Comparison of ENCODE assay signal across 20 cellular contexts in genomic region chr12:62827042-62827441, GRCh38.
DNase-seq lines count a peak whose midpoint lies in the region; ATAC-seq and TF ChIP-seq lines count a peak whose summit lies in the region.
"Had no signal": no experiment of that assay in that cellular context is flagged by ENCODE, and none has a peak within 500 bp of the region (broad histone marks: within the 10 kb centered on the region; RNA-seq: fewer than 3 reads in every experiment).

No MANE protein-coding gene starts in this region.

- H3K4me1 ChIP-seq in H9 (ENCODE audit: insufficient read depth, low read length): no peaks in the 10 kb centered on the region
- H3K4me1 ChIP-seq: gastroesophageal sphincter, right atrium auricular region had no signal

- in situ Hi-C loops in astrocyte of the cerebellum (cut with HindIII; ENCODE audit: low sequenced_read_pairs): no loop called here

- peaks cover 0 to 5% of the 10 kb centered on the region in 2 experiments; a peak in 2 of 5 replicates for H3K9me3 Mint-ChIP-seq in H9
- H3K9me3 Mint-ChIP-seq: activated naive CD4-positive, alpha-beta T cell treated with anti-CD3 and anti-CD28 coated beads, Interleukin-2, amount 50 U/mL, for 24 hours had no signal

- H3K9me3 ChIP-seq in H9 (ENCODE audit: control insufficient read depth, low read depth, low read length): no peaks in the 10 kb centered on the region
- H3K9me3 ChIP-seq: gastroesophageal sphincter, right atrium auricular region had no signal

- H3K79me2 ChIP-seq in H9 (ENCODE audit: insufficient read depth, low read length): no peaks in the 10 kb centered on the region

- no peak overlapping the region for H3K4me2 ChIP-seq in H9 (ENCODE audit: insufficient read depth, insufficient read length, low read length)

- no peak overlapping the region for H4K8ac ChIP-seq in H9 (replicated peaks; ENCODE audit: insufficient read length, low read depth, low read length)

- no peaks in the 10 kb centered on the region for H3K4me1 Mint-ChIP-seq in H9
- H3K4me1 Mint-ChIP-seq: activated naive CD4-positive, alpha-beta T cell treated with anti-CD3 and anti-CD28 coated beads, Interleukin-2, amount 50 U/mL, for 24 hours had no signal

- no peak overlapping the region for H2BK15ac ChIP-seq in H9 (ENCODE audit: low read depth, low read length)

- H2BK20ac ChIP-seq in H9 (ENCODE audit: low read depth, low read length, poor library complexity, severe bottlenecking): no peak overlapping the region

- H2AFZ ChIP-seq in H9 (ENCODE audit: low read length): no peak overlapping the region

- no peak overlapping the region for H4K91ac ChIP-seq in H9 (ENCODE audit: insufficient read length, low read depth, low read length)

- no peak for DNase-seq in H9
- no peak for DNase-seq in astrocyte of the cerebellum (ENCODE audit: low read depth)
- DNase-seq in fibroblast of the aortic adventitia (ENCODE audit: low read depth): no peak
- no peak for DNase-seq in germinal center (ENCODE audit: low spot score)
- no peak for DNase-seq in 8988T
- DNase-seq: activated CD4-positive, CD25-positive, alpha-beta regulatory T cell treated with anti-CD3 and anti-CD28 coated beads, Interleukin-2, amount 50 U/mL, for 72 hours; activated CD8-positive, alpha-beta memory T cell treated with anti-CD3 and anti-CD28 coated beads for 24 hours; cortex of kidney; DMS 273 treated with DMSO at 0.1 percent for 48 hours; GF-D8; mammary epithelial cell; NCI-H510A treated with DMSO at 0.1 percent for 48 hours; occipital lobe had no signal

- H3K27me3 Mint-ChIP-seq in H9 (ENCODE audit: low read depth): no peaks in the 10 kb centered on the region

- no peaks in the 10 kb centered on the region for H3K23me2 ChIP-seq in H9 (ENCODE audit: insufficient read length, low read depth, low read length, poor library complexity, severe bottlenecking)

- H4K20me1 ChIP-seq in H9 (ENCODE audit: control insufficient read depth, insufficient read depth, insufficient read length): no peaks in the 10 kb centered on the region

- peak; percentile 17 for TF ChIP-seq CTCF in 22Rv1 (IDR thresholded peaks at IDR 0.05)
- TF ChIP-seq CTCF in H9 (conservative IDR thresholded peaks at IDR 0.05): peak; percentile 54
- TF ChIP-seq CTCF in astrocyte of the cerebellum (IDR thresholded peaks at IDR 0.05; ENCODE audit: low read depth, low read length, missing control alignments): peak; percentile 6
- TF ChIP-seq CTCF in fibroblast of the aortic adventitia (IDR thresholded peaks at IDR 0.05; ENCODE audit: insufficient read depth, low read length): peak; percentile 9

- H3K23ac ChIP-seq in H9 (ENCODE audit: insufficient read length, low read depth, low read length): no peak overlapping the region

- H3K4me3 Mint-ChIP-seq in H9: no peak overlapping the region
- H3K4me3 Mint-ChIP-seq: activated naive CD4-positive, alpha-beta T cell treated with anti-CD3 and anti-CD28 coated beads, Interleukin-2, amount 50 U/mL, for 24 hours had no signal

- H2BK120ac ChIP-seq in H9 (ENCODE audit: low read depth, low read length, poor library complexity, severe bottlenecking): no peak overlapping the region

- no peak overlapping the region for H2BK5ac ChIP-seq in H9 (ENCODE audit: insufficient read length, low read length)

- no peak overlapping the region for H2BK12ac ChIP-seq in H9 (ENCODE audit: insufficient read length, low read depth, low read length)

- H4K5ac ChIP-seq in H9 (ENCODE audit: insufficient read length, low read depth, low read length): no peak overlapping the region

- no peak overlapping the region for H3K56ac ChIP-seq in H9 (ENCODE audit: insufficient read length, low read depth, low read length)

- H3T11ph ChIP-seq in H9 (ENCODE audit: low read length): no peak overlapping the region

- ATAC-seq in GM21737 (IDR thresholded peaks at IDR 0.05; ENCODE audit: unreplicated experiment): no peak
- ATAC-seq in HG02623 (IDR thresholded peaks at IDR 0.05; ENCODE audit: unreplicated experiment): no peak
- ATAC-seq: gastroesophageal sphincter had no signal

- no peak overlapping the region for H3K18ac ChIP-seq in H9 (ENCODE audit: insufficient read length, low read depth, low read length)

- H3K27ac Mint-ChIP-seq in H9: no peak overlapping the region
- H3K27ac Mint-ChIP-seq: activated naive CD4-positive, alpha-beta T cell treated with anti-CD3 and anti-CD28 coated beads, Interleukin-2, amount 50 U/mL, for 24 hours had no signal

- no peak overlapping the region for H3K4ac ChIP-seq in H9 (ENCODE audit: low read depth, low read length)

- H3K14ac ChIP-seq in H9 (ENCODE audit: insufficient read depth, low read length): no peak overlapping the region

- no peak overlapping the region for H3K27ac ChIP-seq in 22Rv1
- H3K27ac ChIP-seq in H9 (ENCODE audit: insufficient read length, low read depth, low read length): no peak overlapping the region
- H3K27ac ChIP-seq: gastroesophageal sphincter, right atrium auricular region, RWPE1 had no signal

- no peak overlapping the region for H2AK5ac ChIP-seq in H9 (ENCODE audit: insufficient read length, low read length)

- no peak overlapping the region for H3K9ac ChIP-seq in H9 (ENCODE audit: extremely low read depth, insufficient read length, low read length)

- H3K79me1 ChIP-seq in H9 (ENCODE audit: insufficient read depth, low read depth, low read length, poor library complexity, severe bottlenecking): no peaks in the 10 kb centered on the region

- H3K4me3 ChIP-seq in astrocyte of the cerebellum (ENCODE audit: low read depth, low read length): no peak overlapping the region
- no peak overlapping the region for H3K4me3 ChIP-seq in fibroblast of the aortic adventitia (ENCODE audit: low read depth, low read length)
- H3K4me3 ChIP-seq: gastroesophageal sphincter, right atrium auricular region had no signal

- H3K36me3 Mint-ChIP-seq in H9 (ENCODE audit: insufficient read depth in 1 of 3, low read depth in 3 of 3): peaks cover 8 to 26% (median 19%) of the 10 kb centered on the region in 3 experiments; a peak in 6 of 7 replicates
- H3K36me3 Mint-ChIP-seq: activated naive CD4-positive, alpha-beta T cell treated with anti-CD3 and anti-CD28 coated beads, Interleukin-2, amount 50 U/mL, for 24 hours had no signal

- WGBS in H9 (ENCODE audit: extremely low coverage, insufficient read length, low lambda C conversion rate): no CpG with 5 or more reads among the region's 2 CpGs

- no peaks in the 10 kb centered on the region for H3K27me3 ChIP-seq in H9 (ENCODE audit: insufficient read depth, low read length)
- H3K27me3 ChIP-seq: gastroesophageal sphincter, right atrium auricular region had no signal
